23 cellular contexts compared by ENCODE assay signal in genomic region chr6:83169096-83169495, GRCh38.
"Had no signal": no experiment of that assay in that cellular context is flagged by ENCODE, and none has a peak within 500 bp of the region (broad histone marks: within the 10 kb centered on the region; RNA-seq: fewer than 3 reads in every experiment).

No MANE protein-coding gene starts in this region.

- H3K4me1 Mint-ChIP-seq: central memory CD8-positive, alpha-beta T cell; endodermal cell; nephron; neural progenitor cell had no signal

- H3K9me3 Mint-ChIP-seq: central memory CD8-positive, alpha-beta T cell; endodermal cell; naive thymus-derived CD4-positive, alpha-beta T cell; nephron; neural progenitor cell; type B pancreatic cell had no signal

- ATAC-seq: gastroesophageal sphincter; heart left ventricle; left lung; naive thymus-derived CD4-positive, alpha-beta T cell; psoas muscle; right cardiac atrium; stimulated activated naive CD8-positive, alpha-beta T cell treated with anti-CD3 and anti-CD28 coated beads, Interleukin-15, Interleukin-2, amounts not matched to agents 100 U/mL and 50 U/mL, for 24 hours had no signal

- H3K4me3 Mint-ChIP-seq: central memory CD8-positive, alpha-beta T cell; endodermal cell; naive thymus-derived CD4-positive, alpha-beta T cell; nephron; neural progenitor cell; type B pancreatic cell had no signal

- DNase-seq: effector CD4-positive, alpha-beta T cell; endodermal cell; heart left ventricle; left cardiac atrium; left lung; mesenchymal stem cell; midbrain; naive thymus-derived CD4-positive, alpha-beta T cell; posterior cingulate gyrus; psoas muscle; right cardiac atrium; stimulated activated CD4-positive, alpha-beta T cell treated with anti-CD3 and anti-CD28 coated beads, Interleukin-12 subunit alpha, Interleukin-12 subunit beta, amount 100 ng/mL, for 4 hours; stimulated activated CD4-positive, alpha-beta T cell treated with anti-CD3 and anti-CD28 coated beads, Interleukin-1b, Interleukin-23, amount 100 ng/mL, for 48 hours; stimulated activated CD4-positive, alpha-beta T cell treated with anti-CD3 and anti-CD28 coated beads, Interleukin-4, amount 100 ng/mL, for 1 hour; stimulated activated CD8-positive, alpha-beta memory T cell treated with anti-CD3 and anti-CD28 coated beads, Interleukin-4, amount 100 ng/mL, for 48 hours; stimulated activated naive CD8-positive, alpha-beta T cell treated with anti-CD3 and anti-CD28 coated beads, Interleukin-15, Interleukin-2, amounts not matched to agents 100 U/mL and 50 U/mL, for 24 hours; testis; tibial artery had no signal

- H3K27ac Mint-ChIP-seq: neural progenitor cell, type B pancreatic cell had no signal

- H3K27me3 Mint-ChIP-seq: central memory CD8-positive, alpha-beta T cell; naive thymus-derived CD4-positive, alpha-beta T cell; type B pancreatic cell had no signal
